Comparison of ENCODE assay signal across 26 cellular contexts in genomic region chr9:117253256-117253655, GRCh38.
"Had no signal": no experiment of that assay in that cellular context is flagged by ENCODE, and none has a peak within 500 bp of the region (broad histone marks: within the 10 kb centered on the region; RNA-seq: fewer than 3 reads in every experiment).

No MANE protein-coding gene starts in this region.

- H3K4me1 ChIP-seq: adrenal gland, body of pancreas had no signal

- ATAC-seq: activated CD4-positive, CD25-positive, alpha-beta regulatory T cell treated with anti-CD3 and anti-CD28 coated beads, Interleukin-2, amount 50 U/mL, for 24 hours; activated CD8-positive, alpha-beta memory T cell treated with anti-CD3 and anti-CD28 coated beads, Interleukin-2, amount 10 ng/mL, durations not matched to agents 7 days and 5 days; activated CD8-positive, alpha-beta T cell treated with anti-CD3 and anti-CD28 coated beads, Interleukin-2, amount 10 ng/mL, durations not matched to agents 7 days and 5 days; activated naive CD8-positive, alpha-beta T cell treated with anti-CD3 and anti-CD28 coated beads, Interleukin-2, amount 50 U/mL, for 24 hours; body of pancreas; esophagus mucosa had no signal

- H3K36me3 ChIP-seq: adrenal gland had no signal

- H3K27ac ChIP-seq: adrenal gland, body of pancreas, coronary artery, dorsolateral prefrontal cortex, WERI-Rb-1 had no signal

- H3K27me3 ChIP-seq: adrenal gland, body of pancreas, dorsolateral prefrontal cortex had no signal

- H3K4me3 ChIP-seq: adrenal gland, body of pancreas, coronary artery, dorsolateral prefrontal cortex had no signal

- H3K9me3 ChIP-seq: adrenal gland, body of pancreas had no signal

- DNase-seq: activated B cell treated with CpG ODN at 0.5 μM for 24 hours; activated CD4-positive, alpha-beta memory T cell treated with anti-CD3 and anti-CD28 coated beads for 36 hours; activated CD4-positive, alpha-beta T cell treated with anti-CD3 and anti-CD28 coated beads, Interleukin-2, amount 10 ng/mL, durations not matched to agents 24 days and 14 days; activated CD8-positive, alpha-beta memory T cell treated with anti-CD3 and anti-CD28 coated beads, Interleukin-2, amount 10 ng/mL, durations not matched to agents 7 days and 5 days; activated CD8-positive, alpha-beta memory T cell treated with anti-CD3 and anti-CD28 coated beads, Interleukin-2, amount 50 U/mL, for 4 hours; activated CD8-positive, alpha-beta T cell treated with anti-CD3 and anti-CD28 coated beads, Interleukin-2, amount 10 ng/mL, durations not matched to agents 7 days and 5 days; activated effector memory CD4-positive, alpha-beta T cell treated with anti-CD3 and anti-CD28 coated beads, Interleukin-2, amount 50 U/mL, for 16 hours; activated naive CD4-positive, alpha-beta T cell treated with anti-CD3 and anti-CD28 coated beads for 36 hours; activated naive CD8-positive, alpha-beta T cell treated with anti-CD3 and anti-CD28 coated beads for 36 hours; activated naive CD8-positive, alpha-beta T cell treated with anti-CD3 and anti-CD28 coated beads, Interleukin-2, amount 50 U/mL, for 24 hours; activated T-cell treated with anti-CD3 and anti-CD28 coated beads, Interleukin-2, amount 50 U/mL, for 1 hour; activated T-cell treated with anti-CD3 and anti-CD28 coated beads, Interleukin-2, amount 50 U/mL, for 48 hours; adrenal gland; amygdala; aorta; body of pancreas; cerebellar nuclear complex; effector memory CD4-positive, alpha-beta T cell; endodermal cell; foreskin fibroblast; T1000; WERI-Rb-1 had no signal
